Comparison of ENCODE assay signal across 1 cellular context in the genomic region with DNA sequence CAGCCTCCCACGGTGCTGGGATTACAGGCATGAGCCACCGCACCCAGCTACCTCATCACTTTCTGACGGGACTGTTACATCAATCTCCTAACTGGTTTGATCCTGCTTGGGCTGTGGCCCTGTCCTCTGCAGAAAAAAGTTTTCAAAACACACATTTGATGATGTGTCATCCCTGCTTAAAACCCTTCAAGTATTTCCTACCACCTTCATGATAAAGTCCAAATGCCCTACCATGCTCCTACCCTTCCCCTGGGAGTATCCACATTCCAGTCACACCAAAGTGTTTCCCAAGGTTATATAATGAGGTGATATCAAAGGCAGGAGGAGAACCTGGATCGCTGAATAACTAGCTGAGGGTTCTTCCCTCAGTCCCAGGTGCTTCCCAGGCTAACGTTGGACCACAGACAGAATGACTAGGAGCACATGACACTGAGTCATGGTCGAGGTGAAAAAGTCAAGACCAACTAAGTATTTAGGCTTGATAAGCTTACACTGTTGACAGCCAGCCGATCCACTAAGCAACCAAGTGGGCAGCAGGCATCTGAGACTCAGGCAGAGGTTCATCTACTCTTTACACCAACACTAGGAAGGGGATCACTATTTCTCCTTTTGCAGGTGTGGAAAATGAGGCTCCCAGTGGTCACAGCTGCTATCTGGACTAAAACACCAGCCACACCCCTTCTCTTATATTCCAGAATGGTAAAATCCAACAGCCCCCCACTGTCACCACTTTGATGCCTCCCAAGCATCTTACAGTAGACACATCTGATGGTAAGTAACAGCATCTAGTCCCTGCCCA.
TF ChIP-seq lines count a peak whose summit lies in the region.

No MANE protein-coding gene starts in this region.

TF ChIP-seq in HepG2, 621 proteins besides CTCF, POLR2A, EP300 and RAD21:
- TF ChIP-seq, protein P1, sequence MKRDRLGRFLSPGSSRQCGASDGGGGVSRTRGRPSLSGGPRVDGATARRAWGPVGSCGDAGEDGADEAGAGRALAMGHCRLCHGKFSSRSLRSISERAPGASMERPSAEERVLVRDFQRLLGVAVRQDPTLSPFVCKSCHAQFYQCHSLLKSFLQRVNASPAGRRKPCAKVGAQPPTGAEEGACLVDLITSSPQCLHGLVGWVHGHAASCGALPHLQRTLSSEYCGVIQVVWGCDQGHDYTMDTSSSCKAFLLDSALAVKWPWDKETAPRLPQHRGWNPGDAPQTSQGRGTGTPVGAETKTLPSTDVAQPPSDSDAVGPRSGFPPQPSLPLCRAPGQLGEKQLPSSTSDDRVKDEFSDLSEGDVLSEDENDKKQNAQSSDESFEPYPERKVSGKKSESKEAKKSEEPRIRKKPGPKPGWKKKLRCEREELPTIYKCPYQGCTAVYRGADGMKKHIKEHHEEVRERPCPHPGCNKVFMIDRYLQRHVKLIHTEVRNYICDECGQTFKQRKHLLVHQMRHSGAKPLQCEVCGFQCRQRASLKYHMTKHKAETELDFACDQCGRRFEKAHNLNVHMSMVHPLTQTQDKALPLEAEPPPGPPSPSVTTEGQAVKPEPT (CRISPR knock-in tag; IDR thresholded peaks at IDR 0.05; ENCODE audit: low read depth), result no peak
- no peak for TF ChIP-seq KMT2B (CRISPR knock-in tag; IDR thresholded peaks at IDR 0.05)
- TF ChIP-seq CREBL2 (CRISPR knock-in tag; IDR thresholded peaks at IDR 0.05; ENCODE audit: borderline replicate concordance), result no peak
- no peak for TF ChIP-seq MBNL3 (CRISPR knock-in tag; conservative IDR thresholded peaks at IDR 0.05)
- TF ChIP-seq HDAC1 (CRISPR knock-in tag; IDR thresholded peaks at IDR 0.05), result no peak
- TF ChIP-seq HMG20A (CRISPR knock-in tag; IDR thresholded peaks at IDR 0.05; ENCODE audit: borderline replicate concordance), result no peak
- TF ChIP-seq, protein P2, sequence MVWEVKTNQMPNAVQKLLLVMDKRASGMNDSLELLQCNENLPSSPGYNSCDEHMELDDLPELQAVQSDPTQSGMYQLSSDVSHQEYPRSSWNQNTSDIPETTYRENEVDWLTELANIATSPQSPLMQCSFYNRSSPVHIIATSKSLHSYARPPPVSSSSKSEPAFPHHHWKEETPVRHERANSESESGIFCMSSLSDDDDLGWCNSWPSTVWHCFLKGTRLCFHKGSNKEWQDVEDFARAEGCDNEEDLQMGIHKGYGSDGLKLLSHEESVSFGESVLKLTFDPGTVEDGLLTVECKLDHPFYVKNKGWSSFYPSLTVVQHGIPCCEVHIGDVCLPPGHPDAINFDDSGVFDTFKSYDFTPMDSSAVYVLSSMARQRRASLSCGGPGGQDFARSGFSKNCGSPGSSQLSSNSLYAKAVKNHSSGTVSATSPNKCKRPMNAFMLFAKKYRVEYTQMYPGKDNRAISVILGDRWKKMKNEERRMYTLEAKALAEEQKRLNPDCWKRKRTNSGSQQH (CRISPR knock-in tag; IDR thresholded peaks at IDR 0.05; ENCODE audit: low read depth), result no peak
- no peak for TF ChIP-seq ZNF605 (CRISPR knock-in tag; IDR thresholded peaks at IDR 0.05)
- no peak for TF ChIP-seq HDAC2 (CRISPR knock-in tag; IDR thresholded peaks at IDR 0.05)
- TF ChIP-seq ZFX (CRISPR knock-in tag; IDR thresholded peaks at IDR 0.05; ENCODE audit: low read depth), result no peak
- no peak for TF ChIP-seq WIZ (CRISPR knock-in tag; IDR thresholded peaks at IDR 0.05)
- TF ChIP-seq FUBP1 (CRISPR knock-in tag; IDR thresholded peaks at IDR 0.05; ENCODE audit: borderline replicate concordance), result no peak
- TF ChIP-seq, protein P3, sequence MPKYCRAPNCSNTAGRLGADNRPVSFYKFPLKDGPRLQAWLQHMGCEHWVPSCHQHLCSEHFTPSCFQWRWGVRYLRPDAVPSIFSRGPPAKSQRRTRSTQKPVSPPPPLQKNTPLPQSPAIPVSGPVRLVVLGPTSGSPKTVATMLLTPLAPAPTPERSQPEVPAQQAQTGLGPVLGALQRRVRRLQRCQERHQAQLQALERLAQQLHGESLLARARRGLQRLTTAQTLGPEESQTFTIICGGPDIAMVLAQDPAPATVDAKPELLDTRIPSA (CRISPR knock-in tag; IDR thresholded peaks at IDR 0.05; ENCODE audit: borderline replicate concordance), result no peak
- TF ChIP-seq ZNF639 (CRISPR knock-in tag; conservative IDR thresholded peaks at IDR 0.05), result no peak
- TF ChIP-seq ZNF652 (CRISPR knock-in tag; IDR thresholded peaks at IDR 0.05; ENCODE audit: borderline replicate concordance, low read depth), result no peak
- no peak for TF ChIP-seq ZNF10 (CRISPR knock-in tag; IDR thresholded peaks at IDR 0.05; ENCODE audit: borderline replicate concordance, low read depth)
- no peak for TF ChIP-seq BCL6 (CRISPR knock-in tag; IDR thresholded peaks at IDR 0.05)
TF ChIP-seq in HepG2: peak in this region for 0.
